21 cellular contexts compared by ENCODE assay signal in the genomic region with DNA sequence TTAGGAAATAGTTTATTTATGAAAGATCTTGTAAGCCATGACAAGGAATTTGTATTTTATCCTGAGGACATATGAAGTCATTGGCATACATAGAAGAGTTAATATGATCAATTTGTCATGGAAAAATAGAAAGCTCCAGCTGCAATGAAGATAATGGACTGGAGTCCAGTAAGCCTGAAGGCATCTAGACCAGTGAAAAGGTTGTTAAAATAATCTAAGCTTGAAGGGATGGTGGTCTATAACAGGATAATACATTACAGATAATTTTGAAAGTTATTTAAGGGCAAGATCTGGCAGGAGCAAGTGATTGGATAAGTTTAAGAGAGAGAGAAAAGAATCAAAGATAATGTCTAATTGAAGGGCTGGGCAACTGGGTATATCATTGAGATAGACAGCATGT.
A peak's percentile ranks its signal among the peaks of the same experiment; 100 is the strongest.
DNase-seq lines count a peak whose midpoint lies in the region; ATAC-seq and TF ChIP-seq lines count a peak whose summit lies in the region.
"Had no signal": no experiment of that assay in that cellular context is flagged by ENCODE, and none has a peak within 500 bp of the region (broad histone marks: within the 10 kb centered on the region; RNA-seq: fewer than 3 reads in every experiment).

No MANE protein-coding gene starts in this region.

- H3K4me3 ChIP-seq in breast epithelium (no peak overlapping the region), SJCRH30 (no peak overlapping the region)
- H3K4me3 ChIP-seq: A549, GM12878, HAP-1 had no signal

- POLR2A ChIA-PET in MCF 10A (lab: Yijun Ruan, JAX), result interaction anchor here (0.6 kb wide), 1 partner anchor 223 kb away, joined by 3 read pairs; no protein-coding TSS in a partner anchor

- BruUV-seq in MCF 10A (replicated peaks; lab: Mats Ljungman, UMichigan), result no TSS peak

- peaks cover 7% of the 10 kb centered on the region for H3K9me3 Mint-ChIP-seq in MCF 10A (ENCODE audit: unreplicated experiment)
- H3K9me3 Mint-ChIP-seq in nephron, result no peaks in the 10 kb centered on the region

- no peaks in the 10 kb centered on the region for H3K27me3 ChIP-seq in breast epithelium
- H3K27me3 ChIP-seq in SJCRH30, result no peaks in the 10 kb centered on the region

- H3K4me1 Mint-ChIP-seq in MCF 10A (ENCODE audit: insufficient read depth, unreplicated experiment), result peaks cover 13% of the 10 kb centered on the region
- H3K4me1 Mint-ChIP-seq in nephron, result peaks cover 10% of the 10 kb centered on the region
- H3K4me1 Mint-ChIP-seq: CD4-positive, CD25-positive, alpha-beta regulatory T cell had no signal

- no peak for TF ChIP-seq POLR2A in breast epithelium (IDR thresholded peaks at IDR 0.05)

- no peaks in the 10 kb centered on the region for H3K9me3 ChIP-seq in breast epithelium
- H3K9me3 ChIP-seq in SJCRH30 (replicated peaks), result no peaks in the 10 kb centered on the region
- H3K9me3 ChIP-seq: A549, Caco-2, HAP-1 had no signal

- H3K4me1 ChIP-seq in breast epithelium (no peaks in the 10 kb centered on the region), SJCRH30 (no peaks in the 10 kb centered on the region)
- H3K4me1 ChIP-seq: A549, Caco-2 had no signal

- DNase-seq in MCF 10A (ENCODE audit: unreplicated experiment) (no peak), breast epithelium (ENCODE audit: low spot score in 2 of 2) (no peak), SJCRH30 (peak in 1 of 2 experiments; percentile 28), SIG-M5 (lab: John Stamatoyannopoulos, UW) (no peak), activated T-cell treated with anti-CD3 and anti-CD28 coated beads for 4 hours (no peak)
- DNase-seq: 8988T; ACHN; AML-193; Caco-2; CD4-positive, CD25-positive, alpha-beta regulatory T cell; CD8-positive, alpha-beta T cell; DMS153; GDM1; GOT3; HFFc6 had no signal

- H3K27ac Mint-ChIP-seq in MCF 10A (ENCODE audit: low read depth, unreplicated experiment), result peak overlapping the region; percentile 16
- H3K27ac Mint-ChIP-seq in nephron, result peak overlapping the region in 2 of 3 experiments; percentile 14 to 39
- H3K27ac Mint-ChIP-seq: CD4-positive, CD25-positive, alpha-beta regulatory T cell; CD8-positive, alpha-beta T cell; HFFc6 had no signal

- H3K27ac ChIP-seq in breast epithelium (no peak overlapping the region), SJCRH30 (0 out of 2 replicates have a peak overlapping the region, but pooled peaks have one; percentile 10)
- H3K27ac ChIP-seq: A549, C4-2B had no signal

- H3K27me3 Mint-ChIP-seq in MCF 10A (ENCODE audit: insufficient read depth, unreplicated experiment) (no peaks in the 10 kb centered on the region), nephron (ENCODE audit: low read depth) (no peaks in the 10 kb centered on the region)
- H3K27me3 Mint-ChIP-seq: CD4-positive, CD25-positive, alpha-beta regulatory T cell had no signal

- H3K4me3 Mint-ChIP-seq in MCF 10A (ENCODE audit: unreplicated experiment) (no peak overlapping the region), nephron (peak overlapping the region in 1 of 3 experiments; percentile 45)
- H3K4me3 Mint-ChIP-seq: CD4-positive, CD25-positive, alpha-beta regulatory T cell; CD8-positive, alpha-beta T cell; HFFc6 had no signal

- intact Hi-C loops in MCF 10A (cut with micrococcal nuclease), result no loop called here
- intact Hi-C loops in breast epithelium (cut with DNase I; ENCODE audit: low total_unique reads), result no loop called here

- no peak for ATAC-seq in HG02981 (IDR thresholded peaks at IDR 0.05; ENCODE audit: unreplicated experiment)
- ATAC-seq: A549; CD8-positive, alpha-beta T cell; GM12878 had no signal

- CTCF ChIA-PET in MCF 10A (lab: Yijun Ruan, JAX), result interaction anchor here (0.6 to 1.5 kb wide), 5 partner anchors 9 to 483 kb away, joined by 3 to 6 read pairs (median 4); no protein-coding TSS in a partner anchor

- no peaks in the 10 kb centered on the region for H3K36me3 ChIP-seq in breast epithelium
- H3K36me3 ChIP-seq in SJCRH30, result no peaks in the 10 kb centered on the region
- H3K36me3 ChIP-seq: HAP-1 had no signal

- TF ChIP-seq CTCF in MCF 10A (IDR thresholded peaks at IDR 0.05; ENCODE audit: unreplicated experiment) (no peak), breast epithelium (IDR thresholded peaks at IDR 0.05) (no peak), nephron (IDR thresholded peaks at IDR 0.05; ENCODE audit: unreplicated experiment in 3 of 3) (no peak)

- H3K36me3 Mint-ChIP-seq in MCF 10A (ENCODE audit: insufficient read depth, unreplicated experiment) (no peaks in the 10 kb centered on the region), nephron (ENCODE audit: low read depth) (peaks cover 7% of the 10 kb centered on the region)
- H3K36me3 Mint-ChIP-seq: CD4-positive, CD25-positive, alpha-beta regulatory T cell; CD8-positive, alpha-beta T cell had no signal
